In the genomic region with DNA sequence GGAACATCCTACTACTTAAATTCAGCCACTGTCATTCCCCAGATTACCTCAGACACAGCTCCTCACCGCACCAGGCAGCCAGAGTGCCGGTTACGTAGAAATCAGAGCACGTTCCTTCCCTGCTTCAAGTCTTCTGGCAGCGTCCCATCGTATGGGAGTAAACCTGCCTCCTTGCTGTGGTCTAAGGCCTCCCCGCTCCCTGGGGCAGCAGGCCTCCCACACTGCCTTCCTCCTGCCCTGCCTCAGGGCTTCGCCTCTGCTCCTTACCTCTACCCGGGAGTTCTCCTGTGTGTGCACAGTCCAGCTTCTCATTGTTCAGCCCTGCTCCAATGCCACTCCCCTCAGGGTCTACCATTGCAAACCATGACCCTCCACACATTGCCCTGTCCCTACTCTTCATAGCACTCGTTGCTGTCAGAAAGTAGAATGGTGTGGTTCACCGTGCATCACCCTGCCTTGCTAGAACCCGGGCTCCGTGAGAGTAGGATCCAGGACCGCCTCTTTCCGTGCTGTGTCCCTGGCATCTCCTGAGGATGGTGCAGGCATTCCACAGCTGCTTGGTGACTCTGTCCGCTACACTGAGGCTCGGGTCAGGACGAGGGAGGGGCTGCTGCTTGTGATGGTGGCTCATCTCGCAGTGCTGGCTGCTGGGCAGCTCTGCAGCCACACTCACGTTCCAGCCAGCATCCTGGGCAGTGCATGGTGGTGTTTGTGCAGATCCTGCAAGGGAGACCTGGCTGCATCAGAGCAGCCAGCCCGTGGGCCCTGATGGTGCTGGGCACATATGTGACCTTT, we compare ENCODE assay signal across 1 cellular context.
TF ChIP-seq lines count a peak whose summit lies in the region.

No MANE protein-coding gene starts in this region.

TF ChIP-seq in K562, 482 proteins besides CTCF, POLR2A, EP300 and RAD21:
- TF ChIP-seq HDAC8 (tag; IDR thresholded peaks at IDR 0.05): no peak
- TF ChIP-seq ZNF311 (CRISPR knock-in tag; IDR thresholded peaks at IDR 0.05): no peak
- no peak for TF ChIP-seq BCLAF1 (IDR thresholded peaks at IDR 0.05; ENCODE audit: borderline replicate concordance in 1 of 2, control insufficient read depth in 1 of 2, low read depth in 2 of 2, low read length in 1 of 2)
- peak; percentile 21; the same call in 1 of the 2 replicates for TF ChIP-seq RBFOX2 (IDR thresholded peaks at IDR 0.05; ENCODE audit: low read depth, low read length)
